Comparison of ENCODE assay signal across 8 cellular contexts in the genomic region with DNA sequence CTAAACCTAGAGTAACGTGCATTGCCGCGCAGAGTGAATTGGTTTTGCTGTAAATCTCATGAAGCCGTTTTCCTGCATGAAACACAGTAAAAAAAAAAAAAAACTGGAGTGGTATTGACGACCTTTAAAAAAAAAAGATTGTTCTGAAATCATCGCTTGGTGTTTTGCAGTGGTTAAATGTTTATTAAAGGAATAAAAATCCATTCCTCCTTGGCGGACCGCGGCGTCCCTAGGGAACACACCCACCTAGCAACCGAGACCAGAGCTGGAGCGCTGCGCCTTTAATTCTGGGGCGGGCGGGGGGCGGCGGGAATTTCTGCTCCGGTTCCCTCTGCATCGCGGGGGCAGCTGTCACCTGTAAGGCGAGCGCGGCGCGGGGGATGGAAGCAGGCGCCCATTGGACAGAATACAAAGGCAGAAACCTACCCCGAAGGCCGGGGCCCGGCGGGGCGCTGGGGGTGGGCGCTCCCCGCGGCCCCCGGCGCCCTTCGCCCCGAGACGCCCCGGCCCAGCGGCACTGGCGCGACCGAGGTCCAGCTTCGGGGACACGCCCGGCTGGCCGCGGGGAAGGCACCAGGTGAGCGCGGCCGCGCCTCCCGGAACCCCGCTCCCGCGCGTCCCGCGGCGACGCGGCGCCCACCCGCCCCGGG. TPM values are rescaled to one million over a fixed set of nuclear protein-coding genes. Genes with fewer than 3 reads are reported as not detected.
A peak's percentile ranks its signal among the peaks of the same experiment; 100 is the strongest.
DNase-seq lines count a peak whose midpoint lies in the region; ATAC-seq, FAIRE-seq and TF ChIP-seq lines count a peak whose summit lies in the region.
"Had no signal": no experiment of that assay in that cellular context is flagged by ENCODE, and none has a peak within 500 bp of the region (broad histone marks: within the 10 kb centered on the region; RNA-seq: fewer than 3 reads in every experiment).

Gene SOWAHA (plus strand): TSS at position 354 of the 650 bp plus-strand sequence. CDS start 320 bp downstream, outside the sequence.

- H3K27ac ChIP-seq in mesenchymal stem cell (ENCODE audit: low read length, poor library complexity, severe bottlenecking) (no peak within 1 kb of the TSS), upper lobe of right lung (no peak within 1 kb of the TSS)

- ATAC-seq in upper lobe of right lung = peak; percentile 4
- no peak for ATAC-seq in HG02588 (IDR thresholded peaks at IDR 0.05; ENCODE audit: unreplicated experiment)

- TF ChIP-seq CTCF in GM12875 (IDR thresholded peaks at IDR 0.05; ENCODE audit: borderline replicate concordance, insufficient read depth, low read depth, low read length) (no peak), bronchial epithelial cell (IDR thresholded peaks at IDR 0.05; ENCODE audit: insufficient read depth, low read length, severe bottlenecking) (no peak), upper lobe of right lung (IDR thresholded peaks at IDR 0.05) (no peak)

- peak; percentile 15 to 20 for DNase-seq in NCI-H1930 (lab: John Stamatoyannopoulos, UW)
- no peak for DNase-seq in bronchial epithelial cell (ENCODE audit: low read depth)
- DNase-seq in mesenchymal stem cell = no peak
- no peak for DNase-seq in upper lobe of right lung
- DNase-seq in AG08395 (ENCODE audit: low spot score) = no peak

- H3K4me2 ChIP-seq in mesenchymal stem cell (ENCODE audit: low read length, poor library complexity, severe bottlenecking) = peak within 1 kb of the TSS; percentile 97

- intact Hi-C loops in upper lobe of right lung (cut with DNase I) = no loop called here

- H3K9ac ChIP-seq in mesenchymal stem cell (ENCODE audit: low read length) = no peak within 1 kb of the TSS

- peak within 1 kb of the TSS in 1 of 2 experiments; percentile 34 for H3K18ac ChIP-seq in mesenchymal stem cell (ENCODE audit: low read depth in 1 of 2, low read length in 2 of 2)

- peak within 1 kb of the TSS in 1 of 2 experiments; percentile 72 for H3K23ac ChIP-seq in mesenchymal stem cell (ENCODE audit: low read length in 2 of 2)

- H3K79me1 ChIP-seq in mesenchymal stem cell (replicated peaks; ENCODE audit: low read length, poor library complexity, severe bottlenecking) = no peaks in the 10 kb centered on the region

- H3K9me3 ChIP-seq in mesenchymal stem cell (ENCODE audit: control insufficient read depth, low read length) (no peaks in the 10 kb centered on the region), upper lobe of right lung (no peaks in the 10 kb centered on the region)

- peak within 1 kb of the TSS; percentile 43 for H3K4me3 ChIP-seq in GM12875 (ENCODE audit: low read depth, low read length)
- H3K4me3 ChIP-seq in bronchial epithelial cell (ENCODE audit: low read depth, low read length) = peak within 1 kb of the TSS; percentile 29
- H3K4me3 ChIP-seq in mesenchymal stem cell (ENCODE audit: insufficient read depth in 1 of 2, low read depth in 1 of 2, low read length in 2 of 2) = peak within 1 kb of the TSS in 1 of 2 experiments; percentile 57
- peak within 1 kb of the TSS; percentile 40 for H3K4me3 ChIP-seq in upper lobe of right lung

- peak within 1 kb of the TSS; percentile 71 for H4K8ac ChIP-seq in mesenchymal stem cell (ENCODE audit: low read length)

- FAIRE-seq in bronchial epithelial cell (lab: Jason Lieb, UNC) = no peak
- FAIRE-seq: TTC549 had no signal

- H3K36me3 ChIP-seq in bronchial epithelial cell (ENCODE audit: control insufficient read depth, insufficient read depth, low read length) = no peaks in the 10 kb centered on the region
- H3K36me3 ChIP-seq in mesenchymal stem cell (ENCODE audit: control insufficient read depth in 1 of 2, insufficient read depth in 2 of 2, low read depth in 1 of 2, low read length in 2 of 2) = peaks cover 0 to 7% of the 10 kb centered on the region in 2 experiments
- H3K36me3 ChIP-seq in upper lobe of right lung = no peaks in the 10 kb centered on the region

- H2BK5ac ChIP-seq in mesenchymal stem cell (ENCODE audit: low read depth, low read length, poor library complexity, severe bottlenecking) = no peak within 1 kb of the TSS

- no peak within 1 kb of the TSS for H4K91ac ChIP-seq in mesenchymal stem cell (ENCODE audit: low read length)

- H3K27me3 ChIP-seq in bronchial epithelial cell (ENCODE audit: control insufficient read depth, insufficient read depth, low read length) = peaks cover 8% of the 10 kb centered on the region
- peaks cover 25 to 44% of the 10 kb centered on the region in 2 experiments for H3K27me3 ChIP-seq in mesenchymal stem cell (ENCODE audit: control insufficient read depth in 1 of 2, insufficient read depth in 1 of 2, low read length in 2 of 2)
- H3K27me3 ChIP-seq in upper lobe of right lung = peaks cover 32% of the 10 kb centered on the region

- H3K14ac ChIP-seq in mesenchymal stem cell (ENCODE audit: low read length in 2 of 2) = no peak within 1 kb of the TSS

- no peak within 1 kb of the TSS for H3K4ac ChIP-seq in mesenchymal stem cell (ENCODE audit: low read depth in 1 of 2, low read length in 2 of 2)

- H3K4me1 ChIP-seq in mesenchymal stem cell (ENCODE audit: control insufficient read depth, insufficient read depth, low read depth, low read length) (peaks cover 19% of the 10 kb centered on the region), upper lobe of right lung (peaks cover 13% of the 10 kb centered on the region)

- H2AFZ ChIP-seq in mesenchymal stem cell (ENCODE audit: low read depth, low read length) = peak within 1 kb of the TSS; percentile 86

- H2AK5ac ChIP-seq in mesenchymal stem cell (ENCODE audit: low read length, severe bottlenecking) = no peak within 1 kb of the TSS

- H2BK12ac ChIP-seq in mesenchymal stem cell (ENCODE audit: low read length in 2 of 2) = no peak within 1 kb of the TSS

- peak within 1 kb of the TSS; percentile 34 for H2BK120ac ChIP-seq in mesenchymal stem cell (ENCODE audit: low read depth, low read length)

- 3% methylated on average over 62 of the region's 66 CpGs for WGBS in mesenchymal stem cell

- H2BK15ac ChIP-seq in mesenchymal stem cell (ENCODE audit: low read depth, poor library complexity, severe bottlenecking) = peak within 1 kb of the TSS; percentile 12

RNA-seq across cellular contexts. Expression of gene SOWAHA, which starts in this region (rescaled TPM):
- total RNA-seq in bronchial epithelial cell = not detected in 2 replicates
- polyA plus RNA-seq in mesenchymal stem cell (2013, experiment 1 of 2) = 0.01 TPM
- polyA plus RNA-seq in mesenchymal stem cell (2013, experiment 2 of 2) = 0.04 TPM
- not detected for total RNA-seq in upper lobe of right lung

Comparison
In these comparisons a context has a peak if more than half of its experiments do, and no peak if none do; other contexts are left out.
1. Peak in ATAC-seq and H3K4me3 ChIP-seq in upper lobe of right lung; RNA of the gene not detected or under 1 TPM.
2. DNase-seq: peak in NCI-H1930 (2 of 2); none in bronchial epithelial cell (single experiment), mesenchymal stem cell (single experiment), upper lobe of right lung (single experiment) and AG08395 (single experiment).